In the genomic region with DNA sequence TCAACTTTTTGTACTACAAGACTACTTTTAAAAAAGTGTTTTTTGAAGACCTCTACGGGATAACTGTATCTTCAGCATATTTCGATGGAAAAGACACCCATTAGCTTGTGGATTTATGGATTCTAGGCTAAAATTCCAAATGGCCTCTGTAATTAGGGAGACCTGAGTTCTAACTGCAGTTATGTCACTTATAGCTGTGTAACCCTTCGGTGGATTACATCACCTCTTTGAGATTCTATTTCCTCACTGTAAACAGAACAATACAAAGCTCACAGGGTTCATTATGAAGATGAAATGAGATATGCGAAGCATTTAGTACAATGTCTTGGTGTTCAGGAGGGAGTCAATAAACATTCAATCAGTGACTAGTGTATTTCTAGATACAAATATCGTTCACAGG, we compare ENCODE assay signal across 19 cellular contexts. TPM values are rescaled to one million over a fixed set of nuclear protein-coding genes. Genes with fewer than 3 reads are reported as not detected.
A peak's percentile ranks its signal among the peaks of the same experiment; 100 is the strongest.
DNase-seq lines count a peak whose midpoint lies in the region; ATAC-seq, FAIRE-seq and TF ChIP-seq lines count a peak whose summit lies in the region.
"Had no signal": no experiment of that assay in that cellular context is flagged by ENCODE, and none has a peak within 500 bp of the region (broad histone marks: within the 10 kb centered on the region; RNA-seq: fewer than 3 reads in every experiment).

No MANE protein-coding gene starts in this region.

- H3K4me3 ChIP-seq in A549 (no peak overlapping the region), LNCaP clone FGC (ENCODE audit: low read depth, low read length) (no peak overlapping the region), K562 (no peak overlapping the region)
- H3K4me3 ChIP-seq: prostate gland had no signal

- CTCF ChIA-PET in A549 (lab: Yijun Ruan, JAX) (no interaction called here), K562 (lab: Yijun Ruan, JAX; ENCODE audit: low intra/inter-chr PET ratio) (no interaction called here)

- H3K4me1 ChIP-seq in A549, result peaks cover 34% of the 10 kb centered on the region
- peaks cover 0 to 4% of the 10 kb centered on the region in 2 experiments; a peak in 2 of 5 replicates for H3K4me1 ChIP-seq in K562 (replicated peaks in 1 of 2; ENCODE audit: control insufficient read depth in 2 of 2, insufficient read depth in 2 of 2, low read length in 2 of 2)
- H3K4me1 ChIP-seq: prostate gland had no signal

- H3K9me3 ChIP-seq in A549 (no peaks in the 10 kb centered on the region), K562 (replicated peaks; ENCODE audit: control insufficient read depth, insufficient read depth, low read depth, low read length) (no peaks in the 10 kb centered on the region)
- H3K9me3 ChIP-seq: prostate gland had no signal

- 62% methylated on average over 5 of the region's 5 CpGs for WGBS in A549 (ENCODE audit: missing lambda C conversion rate)
- 52% methylated on average over 5 of the region's 5 CpGs for WGBS in K562 (ENCODE audit: insufficient coverage, low coverage, missing lambda C conversion rate)

- H3K27ac ChIP-seq in A549 (peak overlapping the region; percentile 77 to 83), K562 (ENCODE audit: extremely low read depth, low read depth, low read length) (no peak overlapping the region)
- H3K27ac ChIP-seq: prostate gland had no signal

- BruUV-seq in K562 (replicated peaks; lab: Mats Ljungman, UMichigan), result no TSS peak

- H2AFZ ChIP-seq in K562 (ENCODE audit: low read depth, low read length), result no peak overlapping the region

- H4K20me1 ChIP-seq in K562 (replicated peaks; ENCODE audit: control insufficient read depth, insufficient read depth, low read length), result no peaks in the 10 kb centered on the region

- ATAC-seq in A549, result no peak
- ATAC-seq in K562, result peak; percentile 74
- ATAC-seq in left colon, result peak; percentile 63
- ATAC-seq: activated CD8-positive, alpha-beta memory T cell treated with anti-CD3 and anti-CD28 coated beads, Interleukin-2, amount 10 ng/mL, durations not matched to agents 7 days and 5 days; activated T-helper 17 cell treated with anti-CD3 and anti-CD28 coated beads, Interleukin-2, amount 50 U/mL, for 72 hours; left cardiac atrium had no signal

- TF ChIP-seq EP300 in A549 (IDR thresholded peaks at IDR 0.05) (no peak), K562 (IDR thresholded peaks at IDR 0.05; ENCODE audit: low read length) (no peak)

- DNase-seq in A549 (ENCODE audit: low read depth in 1 of 2, low spot score in 1 of 2), result peak in 1 of 2 experiments; percentile 35
- peak; percentile 54 for DNase-seq in LNCaP clone FGC (ENCODE audit: low read depth)
- DNase-seq in K562 (ENCODE audit: extremely low read depth in 1 of 4, low spot score in 3 of 4), result no peak
- no peak for DNase-seq in left colon
- no peak for DNase-seq in activated CD4-positive, alpha-beta T cell treated with anti-CD3 and anti-CD28 coated beads, Interleukin-2, amount 50 U/mL, for 48 hours
- no peak for DNase-seq in T-helper 9 cell
- DNase-seq in activated naive CD4-positive, alpha-beta T cell treated with Interleukin-2 at 50 U/mL for 16 hours, result no peak
- no peak for DNase-seq in GDM1 (lab: John Stamatoyannopoulos, UW)
- DNase-seq: activated CD4-positive, alpha-beta T cell treated with anti-CD3 and anti-CD28 coated beads, Interleukin-2, amount 10 ng/mL, durations not matched to agents 24 days and 14 days; activated CD8-positive, alpha-beta memory T cell treated with anti-CD3 and anti-CD28 coated beads, Interleukin-2, amount 10 ng/mL, durations not matched to agents 7 days and 5 days; effector CD8-positive, alpha-beta T cell; GOT3; left cardiac atrium; NCI-H1436 treated with DMSO at 0.1 percent for 48 hours; NCI-H510A; nephron progenitor cell; NK-92 treated with Interleukin-12 subunit alpha and Interleukin-12 subunit beta, amount 100 ng/mL, for 24 hours had no signal

- peak overlapping the region; percentile 78 for H3K4me2 ChIP-seq in A549
- H3K4me2 ChIP-seq in K562 (ENCODE audit: insufficient read depth, low read length), result no peak overlapping the region

- no peaks in the 10 kb centered on the region for H3K79me2 ChIP-seq in K562 (ENCODE audit: control insufficient read depth, insufficient read depth, low read length)

- intact Hi-C loops in K562 (cut with micrococcal nuclease) (no loop called here), left colon (cut with DNase I, micrococcal nuclease) (no loop called here)

- H3K9ac ChIP-seq in K562 (ENCODE audit: insufficient read depth in 1 of 2, low read depth in 2 of 2, low read length in 2 of 2), result no peak overlapping the region

- no peaks in the 10 kb centered on the region for H3K9me1 ChIP-seq in K562 (ENCODE audit: control insufficient read depth, insufficient read depth, low read length)

- POLR2A ChIA-PET in A549 (lab: Yijun Ruan, JAX), result no interaction called here
- POLR2A ChIA-PET in K562 (lab: Yijun Ruan, JAX), result interaction anchor here (1.3 kb wide), 1 partner anchor 9 kb away, joined by 6 read pairs; no protein-coding TSS in a partner anchor

- TF ChIP-seq POLR2A in A549 (IDR thresholded peaks at IDR 0.05; ENCODE audit: low read length), result no peak
- no peak for TF ChIP-seq POLR2A in K562 (conservative IDR thresholded peaks at IDR 0.05)

- in situ Hi-C loops in K562 (cut with MboI), result no loop called here

- TF ChIP-seq RAD21 in A549 (conservative IDR thresholded peaks at IDR 0.05 in 1 of 2, IDR thresholded peaks at IDR 0.05 in 1 of 2) (no peak), K562 (CRISPR knock-in tag; conservative IDR thresholded peaks at IDR 0.05 in 1 of 2, IDR thresholded peaks at IDR 0.05 in 1 of 2) (no peak)

- TF ChIP-seq CTCF in A549 (IDR thresholded peaks at IDR 0.05) (no peak), LNCaP clone FGC (IDR thresholded peaks at IDR 0.05; ENCODE audit: control insufficient read depth, extremely low read depth, insufficient read depth) (no peak), K562 (IDR thresholded peaks at IDR 0.05 in 2 of 3, conservative IDR thresholded peaks at IDR 0.05 in 1 of 3; ENCODE audit: insufficient read depth in 2 of 3, low read depth in 1 of 3, low read length in 3 of 3) (no peak)

- peaks cover 14% of the 10 kb centered on the region; the same call in 2 of the 3 replicates for H3K36me3 ChIP-seq in K562 (ENCODE audit: control insufficient read depth, insufficient read depth, low read length)

- FAIRE-seq in A549 (lab: Jason Lieb, UNC) (no peak), K562 (lab: Jason Lieb, UNC) (no peak)

- no peaks in the 10 kb centered on the region for H3K27me3 ChIP-seq in K562 (ENCODE audit: control insufficient read depth in 2 of 2, insufficient read depth in 2 of 2, low read length in 2 of 2)

TF ChIP-seq in K562, 482 proteins besides CTCF, POLR2A, EP300 and RAD21 (continues in another document):
- no peak for TF ChIP-seq ZNF77 (CRISPR knock-in tag; IDR thresholded peaks at IDR 0.05)

RNA-seq across cellular contexts. Expression of a gene that starts 24.2 kb away (rescaled TPM):
- 28.0 and 31.8 TPM in 2 replicates for polyA plus RNA-seq in A549 (2011; rRNA removed)
- polyA plus RNA-seq in A549 (2012; cell fraction: cytosol; rRNA removed), result 19.7 and 22.5 TPM in 2 replicates
- polyA plus RNA-seq in A549 (2012; cell fraction: nucleus; rRNA removed), result 17.6 and 19.7 TPM in 2 replicates
- 24.3 to 25.4 TPM (median 24.8 TPM) in 3 replicates for polyA plus RNA-seq in A549 (2017; fragmentation: RNase III; extraction: RNeasy Plus Mini Kit Qiagen cat#74134 plus additional on column Dnase treatment)
- polyA minus RNA-seq in A549 (2011; rRNA and poly(A)+ RNA removed), result 19.1 and 19.4 TPM in 2 replicates
- 23.1 and 26.6 TPM in 2 replicates for total RNA-seq in K562 (2011; cell fraction: chromatin; rRNA removed; ENCODE audit: low replicate concordance)
- 23.9 and 25.3 TPM in 2 replicates for total RNA-seq in K562 (2011; cell fraction: nucleolus; rRNA removed)
- 23.2 and 26.7 TPM in 2 replicates for total RNA-seq in K562 (2011; cell fraction: nucleoplasm; rRNA removed)
- total RNA-seq in K562 (2014; rRNA removed), result 7.2 and 11.0 TPM in 2 replicates
- 10.0 and 10.8 TPM in 2 replicates for total RNA-seq in K562 (2014; rRNA removed; fragmentation: Illumina TruSeq; extraction: Trizol)
- 12.3 and 13.1 TPM in 2 replicates for total RNA-seq in K562 (2015; rRNA removed; fragmentation: Illumina TruSeq; extraction: Trizol)
- total RNA-seq in K562 (2021), result 9.2 and 9.8 TPM in 2 replicates
- polyA plus RNA-seq in K562 (2011; rRNA removed), result 14.7 and 17.7 TPM in 2 replicates
- polyA plus RNA-seq in K562 (2011; cell fraction: cytosol; rRNA removed), result 10.8 and 13.6 TPM in 2 replicates
- 11.2 and 13.0 TPM in 2 replicates for polyA plus RNA-seq in K562 (2011; cell fraction: nucleus; rRNA removed)
- 11.7 and 15.4 TPM in 2 replicates for polyA plus RNA-seq in K562 (2012)
- 10.2 and 12.5 TPM in 2 replicates for polyA plus RNA-seq in K562 (2014; fragmentation: Illumina TruSeq; extraction: Trizol)
- 10 to 100 TPM; 24.4 to 37.7 TPM for polyA plus RNA-seq in K562 (2014; fragmentation: Nextera tagmentation; extraction: Ambion mirVana)
- 9.2 and 12.2 TPM in 2 replicates for polyA plus RNA-seq in K562 (2014; rRNA removed)
- 11.6 and 12.3 TPM in 2 replicates for polyA minus RNA-seq in K562 (2011; rRNA and poly(A)+ RNA removed)
- 3.5 and 4.0 TPM in 2 replicates for polyA minus RNA-seq in K562 (2011; cell fraction: cytosol; rRNA and poly(A)+ RNA removed)
- 5.7 TPM in 2 replicates for polyA minus RNA-seq in K562 (2011; cell fraction: nucleus; rRNA and poly(A)+ RNA removed)
- total RNA-seq in left colon, result 10 to 100 TPM; 14.6 to 16.3 TPM

RNA-seq across cellular contexts. Expression of a gene that starts 45.0 kb away (rescaled TPM):
- polyA plus RNA-seq in A549 (2011; rRNA removed), result 11.2 and 15.0 TPM in 2 replicates
- 9.5 and 13.5 TPM in 2 replicates for polyA plus RNA-seq in A549 (2012; cell fraction: cytosol; rRNA removed)
- 16.3 and 16.6 TPM in 2 replicates for polyA plus RNA-seq in A549 (2012; cell fraction: nucleus; rRNA removed)
- 8.5 to 8.8 TPM (median 8.8 TPM) in 3 replicates for polyA plus RNA-seq in A549 (2017; fragmentation: RNase III; extraction: RNeasy Plus Mini Kit Qiagen cat#74134 plus additional on column Dnase treatment)
- 17.7 and 17.8 TPM in 2 replicates for polyA minus RNA-seq in A549 (2011; rRNA and poly(A)+ RNA removed)
- 10.6 and 25.3 TPM in 2 replicates for total RNA-seq in K562 (2011; cell fraction: chromatin; rRNA removed; ENCODE audit: low replicate concordance)
- total RNA-seq in K562 (2011; cell fraction: nucleolus; rRNA removed), result 20.0 and 21.7 TPM in 2 replicates
- 17.5 and 21.4 TPM in 2 replicates for total RNA-seq in K562 (2011; cell fraction: nucleoplasm; rRNA removed)
- total RNA-seq in K562 (2014; rRNA removed), result 2.5 and 3.4 TPM in 2 replicates
- total RNA-seq in K562 (2014; rRNA removed; fragmentation: Illumina TruSeq; extraction: Trizol), result 2.3 and 2.7 TPM in 2 replicates
- total RNA-seq in K562 (2015; rRNA removed; fragmentation: Illumina TruSeq; extraction: Trizol), result 2.8 TPM in 2 replicates
- 6.3 and 6.7 TPM in 2 replicates for total RNA-seq in K562 (2021)
- 3.4 and 6.5 TPM in 2 replicates for polyA plus RNA-seq in K562 (2011; rRNA removed)
- 5.1 and 5.7 TPM in 2 replicates for polyA plus RNA-seq in K562 (2011; cell fraction: cytosol; rRNA removed)
- polyA plus RNA-seq in K562 (2011; cell fraction: nucleus; rRNA removed), result 7.6 and 8.7 TPM in 2 replicates
- 3.6 and 5.0 TPM in 2 replicates for polyA plus RNA-seq in K562 (2012)
- polyA plus RNA-seq in K562 (2014; fragmentation: Illumina TruSeq; extraction: Trizol), result 5.4 and 5.8 TPM in 2 replicates
- 1 to 10 TPM in 1 of 2 experiments, under 1 TPM in 1; 0.96 to 1.4 TPM for polyA plus RNA-seq in K562 (2014; fragmentation: Nextera tagmentation; extraction: Ambion mirVana)
- polyA plus RNA-seq in K562 (2014; rRNA removed), result 3.0 and 3.7 TPM in 2 replicates
- 6.3 and 7.3 TPM in 2 replicates for polyA minus RNA-seq in K562 (2011; rRNA and poly(A)+ RNA removed)
- polyA minus RNA-seq in K562 (2011; cell fraction: cytosol; rRNA and poly(A)+ RNA removed), result 5.7 and 8.8 TPM in 2 replicates
- polyA minus RNA-seq in K562 (2011; cell fraction: nucleus; rRNA and poly(A)+ RNA removed), result 3.6 and 6.0 TPM in 2 replicates
- 100 to 1,000 TPM in 1 of 2 donors, 10 to 100 TPM in 1; 98.5 to 142 TPM for total RNA-seq in left colon

Comparison
In these comparisons a context has a peak if more than half of its experiments do, and no peak if none do; other contexts are left out.
1. ATAC-seq: peak in K562 (single experiment) and left colon (single experiment); none in A549 (0 of 2).